Comparison of ENCODE assay signal across 18 cellular contexts in the genomic region with DNA sequence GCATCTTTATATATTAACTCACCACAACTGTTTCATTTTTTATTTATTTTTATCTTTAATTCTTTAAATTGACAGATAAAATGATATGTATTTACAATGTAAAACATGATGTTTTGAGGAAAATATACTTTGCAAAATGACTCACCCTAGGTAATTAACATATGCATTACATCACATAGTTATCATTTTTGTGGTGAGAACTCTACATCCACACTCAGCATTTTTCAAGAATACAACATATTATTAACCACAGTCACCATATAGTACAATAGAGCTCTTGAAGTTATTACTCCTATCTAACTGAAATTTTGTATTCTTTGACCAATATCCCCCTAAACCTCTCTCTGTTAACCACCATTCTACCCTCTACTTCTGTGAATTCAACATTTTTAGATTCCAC.
DNase-seq lines count a peak whose midpoint lies in the region; ATAC-seq and TF ChIP-seq lines count a peak whose summit lies in the region.
"Had no signal": no experiment of that assay in that cellular context is flagged by ENCODE, and none has a peak within 500 bp of the region (broad histone marks: within the 10 kb centered on the region; RNA-seq: fewer than 3 reads in every experiment).

No MANE protein-coding gene starts in this region.

- peak overlapping the region; percentile 55 for H3K27ac ChIP-seq in SJSA1
- H3K27ac ChIP-seq: C4-2B, thyroid gland had no signal

- H3K27me3 ChIP-seq in SJSA1 (replicated peaks): no peaks in the 10 kb centered on the region
- H3K27me3 ChIP-seq: thyroid gland had no signal

- peaks cover 23% of the 10 kb centered on the region for H3K4me1 Mint-ChIP-seq in osteocyte (ENCODE audit: unreplicated experiment)
- H3K4me1 Mint-ChIP-seq in naive thymus-derived CD8-positive, alpha-beta T cell: no peaks in the 10 kb centered on the region
- H3K4me1 Mint-ChIP-seq: activated CD4-positive, alpha-beta T cell treated with anti-CD3 and anti-CD28 coated beads, Interleukin-2, amount 10 ng/mL, durations not matched to agents 24 days and 14 days; activated naive CD8-positive, alpha-beta T cell treated with anti-CD3 and anti-CD28 coated beads, Interleukin-2, amount 50 U/mL, for 24 hours had no signal

- H3K36me3 ChIP-seq in SJSA1: no peaks in the 10 kb centered on the region
- H3K36me3 ChIP-seq: thyroid gland had no signal

- H3K9me3 Mint-ChIP-seq in osteocyte (ENCODE audit: unreplicated experiment): peaks cover 4% of the 10 kb centered on the region
- H3K9me3 Mint-ChIP-seq in naive thymus-derived CD8-positive, alpha-beta T cell: peaks cover 0 to 9% (median 2%) of the 10 kb centered on the region in 9 donors

- H3K4me3 ChIP-seq in SJSA1: no peak overlapping the region
- no peak overlapping the region for H3K4me3 ChIP-seq in epithelial cell of proximal tubule (ENCODE audit: low read depth, low read length)
- H3K4me3 ChIP-seq: thyroid gland had no signal

- in situ Hi-C loops in GM13977 (cut with MboI; ENCODE audit: low pct_unique_long_range_greater_than_20kb, low sequenced_read_pairs, unreplicated experiment): no loop called here

- no peak for ATAC-seq in HG03520 (IDR thresholded peaks at IDR 0.05; ENCODE audit: unreplicated experiment)
- ATAC-seq in naive thymus-derived CD8-positive, alpha-beta T cell: no peak
- ATAC-seq: activated naive CD8-positive, alpha-beta T cell treated with anti-CD3 and anti-CD28 coated beads, Interleukin-2, amount 50 U/mL, for 24 hours had no signal

- no peaks in the 10 kb centered on the region for H3K4me1 ChIP-seq in SJSA1 (replicated peaks)
- H3K4me1 ChIP-seq: thyroid gland had no signal

- peaks cover 9% of the 10 kb centered on the region for H3K9me3 ChIP-seq in SJSA1 (replicated peaks)
- H3K9me3 ChIP-seq: thyroid gland had no signal

- peak; percentile 26 for DNase-seq in H4 (ENCODE audit: low spot score)
- peak in 1 of 2 experiments; percentile 4 for DNase-seq in SJSA1 (ENCODE audit: low read depth in 1 of 2, low spot score in 2 of 2)
- DNase-seq in epithelial cell of proximal tubule (ENCODE audit: low read depth): peak; percentile 52
- DNase-seq in osteocyte (ENCODE audit: extremely low spot score, unreplicated experiment): no peak
- no peak for DNase-seq in naive thymus-derived CD8-positive, alpha-beta T cell
- DNase-seq in GM13977 (ENCODE audit: low spot score): no peak
- DNase-seq in AG20443 (ENCODE audit: low spot score): no peak
- DNase-seq: activated CD4-positive, alpha-beta T cell treated with anti-CD3 and anti-CD28 coated beads, Interleukin-2, amount 10 ng/mL, durations not matched to agents 24 days and 14 days; activated naive CD8-positive, alpha-beta T cell treated with anti-CD3 and anti-CD28 coated beads, Interleukin-2, amount 50 U/mL, for 24 hours; activated T-cell treated with anti-CD3 and anti-CD28 coated beads, Interleukin-2, amount 50 U/mL, for 24 hours; HFFc6; kidney; MV-4-11; SIG-M5; stimulated activated CD8-positive, alpha-beta memory T cell treated with anti-CD3 and anti-CD28 coated beads, Interleukin-4, amount 100 ng/mL, for 48 hours; thyroid gland had no signal

- H3K27ac Mint-ChIP-seq in osteocyte (ENCODE audit: unreplicated experiment): peak overlapping the region; percentile 29
- no peak overlapping the region for H3K27ac Mint-ChIP-seq in naive thymus-derived CD8-positive, alpha-beta T cell
- H3K27ac Mint-ChIP-seq: activated CD4-positive, alpha-beta T cell treated with anti-CD3 and anti-CD28 coated beads, Interleukin-2, amount 10 ng/mL, durations not matched to agents 24 days and 14 days; activated naive CD8-positive, alpha-beta T cell treated with anti-CD3 and anti-CD28 coated beads, Interleukin-2, amount 50 U/mL, for 24 hours; activated T-cell treated with anti-CD3 and anti-CD28 coated beads, Interleukin-2, amount 50 U/mL, for 24 hours; HFFc6 had no signal

- TF ChIP-seq CTCF in epithelial cell of proximal tubule (conservative IDR thresholded peaks at IDR 0.05; ENCODE audit: low read depth, low read length) (no peak), osteocyte (IDR thresholded peaks at IDR 0.05) (no peak), GM13977 (IDR thresholded peaks at IDR 0.05; ENCODE audit: extremely low read depth, insufficient read depth, missing control alignments) (no peak)

- no peaks in the 10 kb centered on the region for H3K27me3 Mint-ChIP-seq in osteocyte (ENCODE audit: unreplicated experiment)
- H3K27me3 Mint-ChIP-seq in naive thymus-derived CD8-positive, alpha-beta T cell: no peaks in the 10 kb centered on the region
- H3K27me3 Mint-ChIP-seq: activated CD4-positive, alpha-beta T cell treated with anti-CD3 and anti-CD28 coated beads, Interleukin-2, amount 10 ng/mL, durations not matched to agents 24 days and 14 days; activated naive CD8-positive, alpha-beta T cell treated with anti-CD3 and anti-CD28 coated beads, Interleukin-2, amount 50 U/mL, for 24 hours; activated T-cell treated with anti-CD3 and anti-CD28 coated beads, Interleukin-2, amount 50 U/mL, for 24 hours had no signal

- H3K4me3 Mint-ChIP-seq in osteocyte (ENCODE audit: unreplicated experiment): no peak overlapping the region
- no peak overlapping the region for H3K4me3 Mint-ChIP-seq in naive thymus-derived CD8-positive, alpha-beta T cell
- H3K4me3 Mint-ChIP-seq: activated CD4-positive, alpha-beta T cell treated with anti-CD3 and anti-CD28 coated beads, Interleukin-2, amount 10 ng/mL, durations not matched to agents 24 days and 14 days; activated naive CD8-positive, alpha-beta T cell treated with anti-CD3 and anti-CD28 coated beads, Interleukin-2, amount 50 U/mL, for 24 hours; activated T-cell treated with anti-CD3 and anti-CD28 coated beads, Interleukin-2, amount 50 U/mL, for 24 hours; HFFc6 had no signal

- H3K36me3 Mint-ChIP-seq in osteocyte (ENCODE audit: unreplicated experiment): no peaks in the 10 kb centered on the region
- H3K36me3 Mint-ChIP-seq in naive thymus-derived CD8-positive, alpha-beta T cell: no peaks in the 10 kb centered on the region

- POLR2A ChIA-PET in naive thymus-derived CD8-positive, alpha-beta T cell (lab: Charles Lee): no interaction called here

Comparison
In these comparisons a context has a peak if more than half of its experiments do, and no peak if none do; other contexts are left out.
1. DNase-seq: peak in H4 (single experiment) and epithelial cell of proximal tubule (single experiment); none in osteocyte (single experiment), naive thymus-derived CD8-positive, alpha-beta T cell (0 of 10), GM13977 (single experiment) and AG20443 (single experiment).